In the genomic region with DNA sequence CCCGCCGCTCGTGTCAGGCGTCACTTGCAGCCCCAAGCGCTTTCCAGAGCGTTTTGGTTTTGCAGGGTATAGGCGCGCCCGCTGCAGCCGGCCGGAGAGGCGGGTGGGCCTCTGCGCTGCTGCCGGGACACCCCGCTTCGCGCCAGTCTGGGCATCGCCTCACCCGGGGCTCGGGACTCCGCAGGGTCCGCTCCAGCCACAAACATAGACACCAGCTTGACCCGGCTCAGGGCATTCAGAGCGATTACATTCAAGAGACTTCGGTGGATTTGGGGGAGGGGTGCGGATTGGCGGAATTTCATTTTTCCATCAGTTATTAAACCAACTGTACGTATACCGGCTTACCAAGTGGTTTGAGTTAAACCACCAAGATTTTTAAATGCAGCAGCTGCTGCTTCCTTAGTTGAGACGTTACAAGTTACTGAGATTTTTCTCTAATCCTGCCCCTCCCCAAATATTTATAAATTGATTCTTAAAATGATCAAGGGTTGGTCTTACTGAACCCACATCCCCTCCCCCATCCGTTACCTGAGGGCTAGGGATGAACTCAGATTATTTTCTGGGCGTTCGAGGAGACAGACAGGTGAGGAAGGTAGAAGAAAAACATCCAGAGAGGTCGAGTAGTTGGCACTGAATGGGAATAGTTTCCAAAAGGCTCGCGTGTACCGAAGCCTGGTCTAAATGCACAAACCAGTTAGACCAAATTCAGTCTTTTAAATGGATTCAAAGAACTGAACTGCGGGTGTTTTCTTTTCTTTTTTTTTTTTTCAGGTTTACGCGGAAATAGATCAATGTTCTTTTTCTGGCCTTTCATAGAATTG, we compare ENCODE assay signal across 10 cellular contexts. TPM values are rescaled to one million over a fixed set of nuclear protein-coding genes. Genes with fewer than 3 reads are reported as not detected.
DNase-seq lines count a peak whose midpoint lies in the region; ATAC-seq, FAIRE-seq and TF ChIP-seq lines count a peak whose summit lies in the region.
"Had no signal": no experiment of that assay in that cellular context is flagged by ENCODE, and none has a peak within 500 bp of the region (broad histone marks: within the 10 kb centered on the region; RNA-seq: fewer than 3 reads in every experiment).

No MANE protein-coding gene starts in this region.

- H3K27ac Mint-ChIP-seq in naive thymus-derived CD8-positive, alpha-beta T cell = no peak overlapping the region

- intact Hi-C loops in left ventricle myocardium inferior (cut with micrococcal nuclease) (no loop called here), Right ventricle myocardium superior (cut with DNase I) (no loop called here), dorsolateral prefrontal cortex (cut with DNase I) (loop anchor here in 1 of 2 donors (2.0 to 5.0 kb wide), 2 partner anchors 45 to 112 kb away; no protein-coding TSS in a partner anchor)

- H3K4me1 Mint-ChIP-seq in naive thymus-derived CD8-positive, alpha-beta T cell = peaks cover 2 to 9% (median 5%) of the 10 kb centered on the region in 4 donors

- 20% methylated on average over 40 of the region's 40 CpGs for WGBS in urinary bladder

- DNase-seq in left ventricle myocardium inferior (no peak), Right ventricle myocardium superior (no peak), dorsolateral prefrontal cortex (peak in 2 of 10 donors; percentile 53 to 57), H54 (ENCODE audit: insufficient read length, low spot score) (no peak), GF-D8 (lab: John Stamatoyannopoulos, UW) (no peak), inferior parietal cortex (ENCODE audit: extremely low spot score) (no peak)
- DNase-seq in naive thymus-derived CD8-positive, alpha-beta T cell = no peak

- H3K4me3 Mint-ChIP-seq in naive thymus-derived CD8-positive, alpha-beta T cell = peak overlapping the region; percentile 54 to 86 (median 72)

- TF ChIP-seq POLR2A in H54 (IDR thresholded peaks at IDR 0.05; ENCODE audit: low read depth, low read length) = no peak

- no peaks in the 10 kb centered on the region for H3K9me3 ChIP-seq in left ventricle myocardium inferior (replicated peaks)

- H3K4me1 ChIP-seq in left ventricle myocardium inferior (peaks cover 25% of the 10 kb centered on the region), urinary bladder (ENCODE audit: insufficient read depth) (peaks cover 3% of the 10 kb centered on the region)

- H3K36me3 ChIP-seq in left ventricle myocardium inferior = no peaks in the 10 kb centered on the region
- H3K36me3 ChIP-seq in urinary bladder (ENCODE audit: insufficient read depth) = no peaks in the 10 kb centered on the region

- no peaks in the 10 kb centered on the region for H3K36me3 Mint-ChIP-seq in naive thymus-derived CD8-positive, alpha-beta T cell

- no peak for TF ChIP-seq CTCF in left ventricle myocardium inferior (IDR thresholded peaks at IDR 0.05; ENCODE audit: borderline replicate concordance)
- TF ChIP-seq CTCF in dorsolateral prefrontal cortex (IDR thresholded peaks at IDR 0.05 in 54 of 56, conservative IDR thresholded peaks at IDR 0.05 in 2 of 56; ENCODE audit: low read depth in 1 of 56, partially characterized antibody in 56 of 56) = no peak

- ATAC-seq in Right ventricle myocardium superior (ENCODE audit: poor library complexity) = no peak
- peak; percentile 34 to 39 for ATAC-seq in naive thymus-derived CD8-positive, alpha-beta T cell

- peaks cover 25 to 79% (median 62%) of the 10 kb centered on the region in 5 donors for H3K27me3 Mint-ChIP-seq in naive thymus-derived CD8-positive, alpha-beta T cell

- POLR2A ChIA-PET in naive thymus-derived CD8-positive, alpha-beta T cell (lab: Charles Lee) = no interaction called here

- H3K9me3 Mint-ChIP-seq in naive thymus-derived CD8-positive, alpha-beta T cell = no peaks in the 10 kb centered on the region

- H3K27ac ChIP-seq in left ventricle myocardium inferior (replicated peaks) = no peak overlapping the region
- peak overlapping the region in 45 of 59 donors; percentile 7 to 93 (median 77) for H3K27ac ChIP-seq in dorsolateral prefrontal cortex
- no peak overlapping the region for H3K27ac ChIP-seq in urinary bladder (ENCODE audit: low read depth)

- H3K4me3 ChIP-seq in left ventricle myocardium inferior (peak overlapping the region; percentile 67), dorsolateral prefrontal cortex (peak overlapping the region; percentile 40 to 84 (median 71)), urinary bladder (ENCODE audit: low read depth, low read length) (peak overlapping the region; percentile 45)

- H3K27me3 ChIP-seq in left ventricle myocardium inferior (ENCODE audit: low read depth) (peaks cover 100% of the 10 kb centered on the region), dorsolateral prefrontal cortex (peaks cover 0 to 27% (median 0%) of the 10 kb centered on the region in 45 donors)

- no peak for FAIRE-seq in H54 (lab: Jason Lieb, UNC)

RNA-seq across cellular contexts. Expression of a gene that starts 1.5 kb away (rescaled TPM):
- total RNA-seq in left ventricle myocardium inferior (not detected), Right ventricle myocardium superior (not detected), dorsolateral prefrontal cortex (10 to 100 TPM in 117 of 120 experiments, 1 to 10 TPM in 3; 8.3 to 43.9 (median 24.7) TPM), urinary bladder (0.26 TPM)
- total RNA-seq in naive thymus-derived CD8-positive, alpha-beta T cell = not detected
- polyA plus RNA-seq in naive thymus-derived CD8-positive, alpha-beta T cell = not detected
- polyA plus RNA-seq in urinary bladder = 0.09 TPM
- total RNA-seq: dermis microvascular lymphatic vessel endothelial cell, NCI-H460 had no signal

RNA-seq across cellular contexts. Expression of a gene that starts 59.1 kb away (rescaled TPM):
- total RNA-seq in left ventricle myocardium inferior (not detected), Right ventricle myocardium superior (not detected), dorsolateral prefrontal cortex (1 to 10 TPM in 59 of 120 experiments, under 1 TPM in 58, not detected in 3; 0.14 to 4.9 (median 1.0) TPM), urinary bladder (not detected)
- not detected for total RNA-seq in naive thymus-derived CD8-positive, alpha-beta T cell
- not detected for polyA plus RNA-seq in naive thymus-derived CD8-positive, alpha-beta T cell
- not detected for polyA plus RNA-seq in urinary bladder
- total RNA-seq: dermis microvascular lymphatic vessel endothelial cell, NCI-H460 had no signal

Comparison
In these comparisons a context has a peak if more than half of its experiments do, and no peak if none do; other contexts are left out.
1. H3K27ac ChIP-seq: peak in dorsolateral prefrontal cortex (45 of 59); none in left ventricle myocardium inferior (single experiment) and urinary bladder (single experiment).
2. Peak in every context shown above with its lines, with median percentiles within 50 percentile points of each other: H3K4me3 ChIP-seq.